Comparison of ENCODE assay signal across 11 cellular contexts in genomic region chr14:65168840-65169239, GRCh38.
DNase-seq lines count a peak whose midpoint lies in the region; ATAC-seq and TF ChIP-seq lines count a peak whose summit lies in the region.
"Had no signal": no experiment of that assay in that cellular context is flagged by ENCODE, and none has a peak within 500 bp of the region (broad histone marks: within the 10 kb centered on the region; RNA-seq: fewer than 3 reads in every experiment).

No MANE protein-coding gene starts in this region.

- H3K27ac ChIP-seq in angular gyrus (ENCODE audit: low read depth, low read length): peak overlapping the region; percentile 80
- H3K27ac ChIP-seq in neutrophil: peak overlapping the region; percentile 18

- no peaks in the 10 kb centered on the region for H3K36me3 ChIP-seq in neutrophil

- no peak for TF ChIP-seq CTCF in neutrophil (IDR thresholded peaks at IDR 0.05)

- H3K9me3 ChIP-seq in neutrophil: no peaks in the 10 kb centered on the region

- no peak overlapping the region for H3K4me3 ChIP-seq in neutrophil (ENCODE audit: low read depth in 1 of 2, low read length in 1 of 2)

- peak; percentile 5 for ATAC-seq in GM18502 (IDR thresholded peaks at IDR 0.05; ENCODE audit: poor library complexity, unreplicated experiment)
- peak; percentile 20 for ATAC-seq in HG03565 (IDR thresholded peaks at IDR 0.05; ENCODE audit: unreplicated experiment)

- peaks cover 14% of the 10 kb centered on the region for H3K27me3 ChIP-seq in neutrophil

- DNase-seq in ureter (ENCODE audit: low spot score) (no peak), COLO668 (lab: John Stamatoyannopoulos, UW; ENCODE audit: unreplicated experiment) (no peak), SW 1271 (lab: John Stamatoyannopoulos, UW) (no peak), AML-193 (lab: John Stamatoyannopoulos, UW) (no peak)
- DNase-seq: activated CD8-positive, alpha-beta memory T cell treated with anti-CD3 and anti-CD28 coated beads for 24 hours; dermis blood vessel endothelial cell; DND-41 had no signal

- peaks cover 8 to 9% of the 10 kb centered on the region in 2 experiments for H3K4me1 ChIP-seq in neutrophil (ENCODE audit: control insufficient read depth in 1 of 2, insufficient read depth in 1 of 2, low read depth in 1 of 2, low read length in 1 of 2)
